ENCODE assay signal across 8 cellular contexts in the genomic region with DNA sequence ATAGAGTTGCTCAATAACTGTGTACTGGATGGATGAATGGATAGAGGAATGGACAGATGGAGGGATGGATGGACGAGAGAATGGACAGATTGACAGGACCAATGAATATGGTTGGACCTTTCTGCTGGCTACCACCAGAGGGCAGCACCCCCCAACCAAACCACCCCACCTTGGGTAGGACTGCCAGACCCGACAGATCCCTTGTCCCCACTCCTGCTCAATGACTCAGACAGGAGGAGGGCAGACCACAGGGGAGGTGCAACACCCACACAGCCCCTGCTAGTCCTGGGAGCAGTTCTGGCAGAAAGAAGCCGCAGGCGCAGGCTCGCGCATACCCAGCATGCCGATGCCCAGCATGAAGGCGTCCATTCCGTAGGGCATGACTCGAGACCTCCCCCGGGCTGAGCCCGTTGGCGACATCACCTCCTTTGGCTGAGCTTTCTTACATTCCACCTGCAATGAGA. TPM values are rescaled to one million over a fixed set of nuclear protein-coding genes. Genes with fewer than 3 reads are reported as not detected.
DNase-seq lines count a peak whose midpoint lies in the region; ATAC-seq, FAIRE-seq and TF ChIP-seq lines count a peak whose summit lies in the region.

No MANE protein-coding gene starts in this region.

- H3K27ac ChIP-seq in 22Rv1 (no peak overlapping the region), keratinocyte (ENCODE audit: control insufficient read depth, insufficient read depth, low read length) (no peak overlapping the region)

- peaks cover 12% of the 10 kb centered on the region for H3K27me3 ChIP-seq in keratinocyte (ENCODE audit: control insufficient read depth, extremely low read depth, insufficient read depth, low read length)

- no peaks in the 10 kb centered on the region for H4K20me1 ChIP-seq in keratinocyte (ENCODE audit: control insufficient read depth, extremely low read depth, insufficient read depth, low read length)

- no peaks in the 10 kb centered on the region for H3K36me3 ChIP-seq in keratinocyte (ENCODE audit: control insufficient read depth in 2 of 2, extremely low read depth in 1 of 2, insufficient read depth in 2 of 2, low read length in 2 of 2)

- in situ Hi-C loops in T47D (cut with HindIII; ENCODE audit: low pct_unique_long_range_greater_than_20kb, low sequenced_read_pairs): no loop called here

- H3K9me3 ChIP-seq in keratinocyte (ENCODE audit: control insufficient read depth, low read depth, low read length): no peaks in the 10 kb centered on the region

- FAIRE-seq in keratinocyte (lab: Jason Lieb, UNC): peak; percentile 88

- no peak for ATAC-seq in HG03039 (IDR thresholded peaks at IDR 0.05; ENCODE audit: unreplicated experiment)

- H3K9me1 ChIP-seq in keratinocyte (ENCODE audit: control insufficient read depth, extremely low read depth, insufficient read depth, low read length): no peaks in the 10 kb centered on the region

- no peak overlapping the region for H3K9ac ChIP-seq in keratinocyte (ENCODE audit: control insufficient read depth, extremely low read depth, insufficient read depth, low read length)

- H2AFZ ChIP-seq in keratinocyte (ENCODE audit: control insufficient read depth, low read length): peak overlapping the region; percentile 61

- H3K79me2 ChIP-seq in keratinocyte (ENCODE audit: control insufficient read depth, insufficient read depth, low read length): no peaks in the 10 kb centered on the region

- H3K4me3 ChIP-seq in GM12875 (ENCODE audit: low read depth, low read length): no peak overlapping the region
- no peak overlapping the region for H3K4me3 ChIP-seq in WI38 (ENCODE audit: low read depth, low read length)
- H3K4me3 ChIP-seq in keratinocyte (ENCODE audit: control insufficient read depth in 2 of 3, extremely low read depth in 1 of 3, insufficient read depth in 2 of 3, low read depth in 1 of 3, low read length in 3 of 3): peak overlapping the region in 1 of 3 experiments; percentile 3

- DNase-seq in NCI-H2196 (lab: John Stamatoyannopoulos, UW; ENCODE audit: unreplicated experiment) (peak; percentile 65), T47D (ENCODE audit: low read depth in 1 of 2, low spot score in 1 of 2) (peak; percentile 83 to 98), keratinocyte (ENCODE audit: low read depth, low spot score) (peak; percentile 80)
- peak; percentile 68 to 70 for DNase-seq in stimulated activated CD4-positive, alpha-beta T cell treated with anti-CD3 and anti-CD28 coated beads, Interleukin-15, amount 100 ng/mL, for 48 hours (ENCODE audit: low read depth in 2 of 2)

- H3K4me1 ChIP-seq in keratinocyte (ENCODE audit: control insufficient read depth, extremely low read depth, insufficient read depth, low read length): peaks cover 3% of the 10 kb centered on the region

- dilution Hi-C loops in keratinocyte (cut with MboI; ENCODE audit: extremely low pct_ligation_motif_present, low sequenced_read_pairs): no loop called here

- TF ChIP-seq CTCF in 22Rv1 (IDR thresholded peaks at IDR 0.05): peak; percentile 97
- peak; percentile 90 for TF ChIP-seq CTCF in GM12875 (IDR thresholded peaks at IDR 0.05; ENCODE audit: borderline replicate concordance, insufficient read depth, low read depth, low read length)
- TF ChIP-seq CTCF in WI38 (IDR thresholded peaks at IDR 0.05; ENCODE audit: low read depth, low read length): peak; percentile 82
- peak; percentile 89 to 99 (median 93) for TF ChIP-seq CTCF in keratinocyte (optimal IDR thresholded peaks at IDR 0.05 in 1 of 3, IDR thresholded peaks at IDR 0.05 in 1 of 3, conservative IDR thresholded peaks at IDR 0.05 in 1 of 3; ENCODE audit: extremely low read depth in 1 of 3, insufficient read depth in 2 of 3, low read length in 3 of 3)

- H3K4me2 ChIP-seq in keratinocyte (ENCODE audit: control insufficient read depth, extremely low read depth, insufficient read depth, low read depth, low read length): peak overlapping the region; percentile 63

RNA-seq across cellular contexts. Expression of gene MSI1, which starts 12.4 kb away (rescaled TPM):
- not detected in 3 replicates for polyA plus RNA-seq in keratinocyte
- polyA plus RNA-seq in keratinocyte (2011; ENCODE audit: low read depth): not detected
- not detected in 2 replicates for polyA plus RNA-seq in keratinocyte (2011; cell fraction: cytosol; rRNA removed)
- not detected in 2 replicates for polyA plus RNA-seq in keratinocyte (2011; cell fraction: nucleus; rRNA removed)
- 0.10 TPM in 1 of 2 replicates, not detected in the other for polyA plus RNA-seq in keratinocyte (2012; ENCODE audit: low replicate concordance)
- polyA minus RNA-seq in keratinocyte: not detected in 3 replicates
- polyA minus RNA-seq in keratinocyte (2011; cell fraction: cytosol; rRNA and poly(A)+ RNA removed): not detected
- not detected in 2 replicates for polyA minus RNA-seq in keratinocyte (2011; cell fraction: nucleus; rRNA and poly(A)+ RNA removed)

RNA-seq across cellular contexts. Expression of gene PLA2G1B, which starts 29.0 kb away (rescaled TPM):
- not detected in 3 replicates for polyA plus RNA-seq in keratinocyte
- not detected for polyA plus RNA-seq in keratinocyte (2011; ENCODE audit: low read depth)
- polyA plus RNA-seq in keratinocyte (2011; cell fraction: cytosol; rRNA removed): not detected in 2 replicates
- polyA plus RNA-seq in keratinocyte (2011; cell fraction: nucleus; rRNA removed): not detected in 2 replicates
- polyA plus RNA-seq in keratinocyte (2012; ENCODE audit: low replicate concordance): not detected in 2 replicates
- not detected in 3 replicates for polyA minus RNA-seq in keratinocyte
- not detected for polyA minus RNA-seq in keratinocyte (2011; cell fraction: cytosol; rRNA and poly(A)+ RNA removed)
- polyA minus RNA-seq in keratinocyte (2011; cell fraction: nucleus; rRNA and poly(A)+ RNA removed): not detected in 2 replicates

RNA-seq across cellular contexts. Expression of gene SIRT4, which starts 54.5 kb away (rescaled TPM):
- polyA plus RNA-seq in keratinocyte: 0.75 to 1.7 TPM (median 0.98 TPM) in 3 replicates
- polyA plus RNA-seq in keratinocyte (2011; ENCODE audit: low read depth): 0.39 TPM
- 0.75 and 1.1 TPM in 2 replicates for polyA plus RNA-seq in keratinocyte (2011; cell fraction: cytosol; rRNA removed)
- 1.2 and 1.5 TPM in 2 replicates for polyA plus RNA-seq in keratinocyte (2011; cell fraction: nucleus; rRNA removed)
- 0.63 and 1.3 TPM in 2 replicates for polyA plus RNA-seq in keratinocyte (2012; ENCODE audit: low replicate concordance)
- polyA minus RNA-seq in keratinocyte: 0.45 to 2.9 TPM (median 0.79 TPM) in 3 replicates
- not detected for polyA minus RNA-seq in keratinocyte (2011; cell fraction: cytosol; rRNA and poly(A)+ RNA removed)
- polyA minus RNA-seq in keratinocyte (2011; cell fraction: nucleus; rRNA and poly(A)+ RNA removed): 0.32 and 0.47 TPM in 2 replicates
